Comparison of ENCODE assay signal across 8 cellular contexts in the genomic region with DNA sequence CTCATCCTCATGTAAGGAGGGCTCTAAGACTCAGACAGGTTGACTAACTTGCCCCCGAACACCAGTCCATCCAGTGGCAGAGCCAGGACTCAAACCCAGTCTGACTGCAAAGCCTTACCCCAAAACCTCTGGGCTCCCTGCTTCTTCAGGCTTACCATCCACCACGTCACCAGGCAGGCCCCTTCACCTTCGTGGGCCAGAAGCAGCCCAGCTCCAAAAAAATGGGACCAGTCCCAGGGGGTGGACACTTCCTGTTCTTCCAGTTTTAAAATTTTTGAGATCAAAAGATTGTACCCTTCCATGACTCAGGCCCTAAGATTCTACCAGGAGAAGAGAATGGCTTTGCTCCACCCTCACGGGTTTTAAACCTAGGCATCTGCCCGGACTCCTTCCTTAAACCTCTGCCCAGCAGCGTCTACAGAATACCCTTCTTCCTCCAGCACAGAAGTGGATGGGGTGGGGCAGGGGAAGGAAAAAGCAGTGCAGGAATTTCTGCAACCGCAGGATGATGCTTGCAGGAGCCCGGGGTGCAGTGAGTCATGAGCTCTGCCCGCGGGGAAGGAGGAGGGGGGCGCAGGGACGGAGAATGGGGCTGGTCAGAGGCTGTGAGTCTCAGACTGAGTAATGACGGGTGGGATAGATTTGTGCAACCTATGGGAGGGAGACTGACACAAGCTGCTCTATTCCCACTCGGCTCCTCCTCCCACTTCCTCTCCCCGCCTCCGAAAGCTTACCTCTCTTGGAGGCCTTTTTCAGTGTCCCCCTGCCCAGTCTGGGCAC.
DNase-seq lines count a peak whose midpoint lies in the region; ATAC-seq and TF ChIP-seq lines count a peak whose summit lies in the region.

No MANE protein-coding gene starts in this region.

- H3K4me1 ChIP-seq in BLaER1 = peaks cover 58% of the 10 kb centered on the region

- H3K9me3 ChIP-seq in BLaER1 = no peaks in the 10 kb centered on the region

- DNase-seq in MV-4-11 (lab: John Stamatoyannopoulos, UW) = peak; percentile 96
- peak; percentile 99 for DNase-seq in astrocyte of the spinal cord (ENCODE audit: low read depth, low spot score)
- DNase-seq in iris pigment epithelial cell (ENCODE audit: low read depth) = peak; percentile 100
- DNase-seq in stromal cell of bone marrow (ENCODE audit: low read depth) = peak; percentile 98
- no peak for DNase-seq in GM10266 (ENCODE audit: extremely low spot score)
- no peak for DNase-seq in NCI-H446 (lab: John Stamatoyannopoulos, UW)

- in situ Hi-C loops in astrocyte of the spinal cord (cut with HindIII; ENCODE audit: low sequenced_read_pairs) = no loop called here

- 0 out of 2 replicates have a peak, but pooled peaks cover 9% of the 10 kb centered on the region for H3K36me3 ChIP-seq in BLaER1

- peak overlapping the region; percentile 15; the same call in 1 of the 2 replicates for H3K27ac ChIP-seq in BLaER1

- TF ChIP-seq CTCF in astrocyte of the spinal cord (IDR thresholded peaks at IDR 0.05; ENCODE audit: low read depth, low read length) (no peak), GM10266 (IDR thresholded peaks at IDR 0.05; ENCODE audit: control insufficient read depth, insufficient read depth, low read depth, missing control alignments) (no peak)

- ATAC-seq in HG03039 (IDR thresholded peaks at IDR 0.05; ENCODE audit: unreplicated experiment) = no peak

- H3K4me2 ChIP-seq in BLaER1 = peak overlapping the region; percentile 75

- peaks cover 60% of the 10 kb centered on the region for H4K20me1 ChIP-seq in BLaER1

- H3K27me3 ChIP-seq in BLaER1 = no peaks in the 10 kb centered on the region

- H3K4me3 ChIP-seq in BLaER1 (no peak overlapping the region), astrocyte of the spinal cord (ENCODE audit: low read depth, low read length) (no peak overlapping the region)

- H3K9ac ChIP-seq in BLaER1 = no peak overlapping the region

Comparison
In these comparisons a context has a peak if more than half of its experiments do, and no peak if none do; other contexts are left out.
1. DNase-seq: peak in MV-4-11 (single experiment), astrocyte of the spinal cord (single experiment), iris pigment epithelial cell (single experiment) and stromal cell of bone marrow (single experiment); none in GM10266 (single experiment) and NCI-H446 (0 of 2).